Comparison of ENCODE assay signal across 16 cellular contexts in the genomic region with DNA sequence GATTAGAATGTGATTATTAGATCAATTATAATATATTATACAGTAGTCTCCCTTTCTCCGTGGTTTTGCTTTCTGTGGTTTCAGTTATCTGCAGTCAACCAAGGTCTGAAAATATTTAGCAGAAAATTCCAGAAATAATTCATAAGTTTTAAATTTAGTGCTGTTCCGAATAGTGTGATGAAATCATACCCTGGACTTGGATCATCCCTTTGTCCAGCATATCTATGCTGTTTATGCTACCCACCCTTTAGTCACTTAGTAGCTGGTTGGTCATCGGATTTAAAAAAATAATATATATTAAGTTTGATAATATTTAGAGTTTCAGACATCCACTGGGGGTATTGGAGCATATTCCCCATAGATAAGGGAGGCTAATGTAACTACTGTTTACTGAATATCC. TPM values are rescaled to one million over a fixed set of nuclear protein-coding genes. Genes with fewer than 3 reads are reported as not detected.
DNase-seq lines count a peak whose midpoint lies in the region; ATAC-seq and TF ChIP-seq lines count a peak whose summit lies in the region.
"Had no signal": no experiment of that assay in that cellular context is flagged by ENCODE, and none has a peak within 500 bp of the region (broad histone marks: within the 10 kb centered on the region; RNA-seq: fewer than 3 reads in every experiment).

No MANE protein-coding gene starts in this region.

- H3K27me3 ChIP-seq in smooth muscle cell (ENCODE audit: low read depth), result no peaks in the 10 kb centered on the region

- H3K4me3 ChIP-seq in LNCaP clone FGC (ENCODE audit: low read depth, low read length) (peak overlapping the region; percentile 27), choroid plexus epithelial cell (ENCODE audit: low read depth, low read length) (no peak overlapping the region), fibroblast of villous mesenchyme (ENCODE audit: low read depth, low read length) (no peak overlapping the region), smooth muscle cell (no peak overlapping the region)

- no peak for DNase-seq in LNCaP clone FGC (ENCODE audit: low read depth)
- peak; percentile 43 for DNase-seq in choroid plexus epithelial cell (ENCODE audit: low read depth)
- peak; percentile 19 for DNase-seq in fibroblast of villous mesenchyme (ENCODE audit: low read depth)
- DNase-seq in smooth muscle cell (lab: John Stamatoyannopoulos, UW; ENCODE audit: unreplicated experiment), result no peak
- no peak for DNase-seq in NCI-H1694 treated with DMSO at 0.1 percent for 48 hours (lab: John Stamatoyannopoulos, UW)
- no peak for DNase-seq in NCI-H2196 treated with DMSO at 0.1 percent for 48 hours (lab: John Stamatoyannopoulos, UW; ENCODE audit: unreplicated experiment)
- DNase-seq: DND-41, KBM-7, NCI-H1105 treated with DMSO at 0.1 percent for 48 hours, NCI-H1694, NCI-H526, PC-3, SIG-M5 had no signal

- peaks cover 7% of the 10 kb centered on the region for H3K36me3 ChIP-seq in smooth muscle cell (ENCODE audit: low read depth)

- H3K4me1 ChIP-seq in smooth muscle cell (ENCODE audit: low read depth), result no peaks in the 10 kb centered on the region

- H3K9me3 ChIP-seq in smooth muscle cell (replicated peaks; ENCODE audit: low read depth), result no peaks in the 10 kb centered on the region

- H3K9ac ChIP-seq in smooth muscle cell (ENCODE audit: low read depth), result no peak overlapping the region

- no peaks in the 10 kb centered on the region for H3F3A ChIP-seq in smooth muscle cell (ENCODE audit: low read depth)

- H3K27ac ChIP-seq in smooth muscle cell (ENCODE audit: low read depth), result no peak overlapping the region
- H3K27ac ChIP-seq: RWPE1 had no signal

- H4K20me1 ChIP-seq in smooth muscle cell (ENCODE audit: low read depth), result no peaks in the 10 kb centered on the region

- no peak for ATAC-seq in GM21786 (IDR thresholded peaks at IDR 0.05; ENCODE audit: unreplicated experiment)
- no peak for ATAC-seq in HG03095 (IDR thresholded peaks at IDR 0.05; ENCODE audit: unreplicated experiment)
- ATAC-seq: PC-3 had no signal

- no peak overlapping the region for H2AFZ ChIP-seq in smooth muscle cell (ENCODE audit: low read depth)

- H3K4me2 ChIP-seq in smooth muscle cell, result peak overlapping the region; percentile 45

- no peak for TF ChIP-seq CTCF in LNCaP clone FGC (IDR thresholded peaks at IDR 0.05; ENCODE audit: control insufficient read depth, extremely low read depth, insufficient read depth)
- TF ChIP-seq CTCF in choroid plexus epithelial cell (conservative IDR thresholded peaks at IDR 0.05; ENCODE audit: low read depth, low read length), result no peak
- no peak for TF ChIP-seq CTCF in fibroblast of villous mesenchyme (IDR thresholded peaks at IDR 0.05; ENCODE audit: insufficient read depth, low read depth, low read length)
- TF ChIP-seq CTCF in smooth muscle cell (IDR thresholded peaks at IDR 0.05; ENCODE audit: borderline replicate concordance, insufficient read depth, poor library complexity, severe bottlenecking), result no peak

- WGBS in smooth muscle cell (ENCODE audit: low lambda C conversion rate), result 72% methylated on average over 3 of the region's 3 CpGs

- H3K79me2 ChIP-seq in smooth muscle cell (ENCODE audit: low read depth), result peaks cover 9% of the 10 kb centered on the region

RNA-seq across cellular contexts. Expression of a gene that starts 19.6 kb away (rescaled TPM):
- total RNA-seq in fibroblast of villous mesenchyme, result 6.1 and 7.8 TPM in 2 replicates
- total RNA-seq in smooth muscle cell, result 8.3 and 11.1 TPM in 2 replicates
- polyA plus RNA-seq in smooth muscle cell, result 3.2 and 3.6 TPM in 2 replicates

RNA-seq across cellular contexts. Expression of a gene that starts 20.2 kb away (rescaled TPM):
- total RNA-seq in fibroblast of villous mesenchyme (465 and 522 TPM in 2 replicates), smooth muscle cell (532 and 584 TPM in 2 replicates)
- polyA plus RNA-seq in smooth muscle cell, result 468 and 469 TPM in 2 replicates

Comparison
In these comparisons a context has a peak if more than half of its experiments do, and no peak if none do; other contexts are left out.
1. DNase-seq: peak in choroid plexus epithelial cell (single experiment) and fibroblast of villous mesenchyme (single experiment); none in LNCaP clone FGC (single experiment), smooth muscle cell (single experiment), NCI-H1694 treated with DMSO at 0.1 percent for 48 hours (single experiment) and NCI-H2196 treated with DMSO at 0.1 percent for 48 hours (single experiment).